In genomic region chr7:150420242-150420641, GRCh38 we compare ENCODE assay signal across 8 cellular contexts. TPM values are rescaled to one million over a fixed set of nuclear protein-coding genes. Genes with fewer than 3 reads are reported as not detected.
"Had no signal": no experiment of that assay in that cellular context is flagged by ENCODE, and none has a peak within 500 bp of the region (broad histone marks: within the 10 kb centered on the region; RNA-seq: fewer than 3 reads in every experiment).

No MANE protein-coding gene starts in this region.

- H3K9me3 ChIP-seq: esophagus squamous epithelium, right lobe of liver, spleen, upper lobe of left lung had no signal

- DNase-seq: esophagus squamous epithelium had no signal

- H3K27me3 ChIP-seq: dorsolateral prefrontal cortex, esophagus squamous epithelium, right lobe of liver, spleen, upper lobe of left lung had no signal

- H3K36me3 ChIP-seq: esophagus squamous epithelium, right lobe of liver, spleen, upper lobe of left lung had no signal

- H3K27ac ChIP-seq: esophagus squamous epithelium, right lobe of liver, spleen, upper lobe of left lung, VCaP had no signal

- H3K4me3 ChIP-seq: esophagus squamous epithelium, lung, right lobe of liver, upper lobe of left lung had no signal

RNA-seq across cellular contexts. Expression of gene GIMAP8, which starts 30.2 kb away (rescaled TPM):
- total RNA-seq: progenitor cell of endocrine pancreas had no signal
